In the genomic region with DNA sequence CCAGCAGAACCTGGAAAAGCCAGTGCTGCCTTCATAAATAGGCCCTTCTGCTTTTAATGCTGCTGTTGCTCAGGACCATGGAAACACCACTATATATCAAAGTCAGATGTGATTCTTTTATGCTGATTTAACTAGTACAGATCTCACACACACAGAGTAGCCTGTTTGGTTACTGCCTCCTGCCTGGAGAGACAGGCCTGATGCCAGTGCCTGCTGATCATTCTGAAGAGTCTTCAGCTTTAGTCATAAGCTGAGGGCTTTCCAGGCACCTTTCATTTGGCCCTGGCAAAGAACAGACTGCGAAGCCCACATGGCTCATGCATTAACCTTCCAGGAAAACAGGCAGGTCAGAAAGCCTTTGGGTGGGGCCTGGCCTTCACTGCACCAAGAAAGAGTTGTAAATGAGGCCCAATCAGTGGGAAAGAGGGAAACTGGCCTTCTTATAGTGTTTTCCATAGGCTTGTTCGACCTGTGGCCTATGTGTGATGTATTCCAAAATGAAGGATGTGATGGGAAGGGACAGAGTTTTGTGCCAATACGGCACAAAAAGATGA, we compare ENCODE assay signal across 22 cellular contexts.
A peak's percentile ranks its signal among the peaks of the same experiment; 100 is the strongest.
DNase-seq lines count a peak whose midpoint lies in the region; ATAC-seq and TF ChIP-seq lines count a peak whose summit lies in the region.
"Had no signal": no experiment of that assay in that cellular context is flagged by ENCODE, and none has a peak within 500 bp of the region (broad histone marks: within the 10 kb centered on the region; RNA-seq: fewer than 3 reads in every experiment).

No MANE protein-coding gene starts in this region.

- H3K4me1 ChIP-seq in SK-N-SH (ENCODE audit: control insufficient read depth in 1 of 2, insufficient read depth in 2 of 2, low read depth in 1 of 2, low read length in 1 of 2) = peaks cover 13 to 34% of the 10 kb centered on the region in 2 experiments; a peak in 3 of 4 replicates
- H3K4me1 ChIP-seq: Peyer's patch, tibial artery had no signal

- TF ChIP-seq RAD21 in SK-N-SH (IDR thresholded peaks at IDR 0.05; ENCODE audit: low read length) = no peak

- 0 out of 4 replicates have a peak, but pooled peaks of 1 of the 2 experiments have one; percentile 9 for TF ChIP-seq EP300 in SK-N-SH (IDR thresholded peaks at IDR 0.05; ENCODE audit: borderline replicate concordance in 1 of 2, low read depth in 1 of 2, low read length in 1 of 2)

- CTCF ChIA-PET in SK-N-SH (lab: Yijun Ruan, JAX) = interaction anchor here (0.7 kb wide), 1 partner anchor 22 kb away, joined by 3 read pairs; no protein-coding TSS in a partner anchor

- peak overlapping the region; percentile 84 for H3K27ac Mint-ChIP-seq in nephron progenitor cell
- H3K27ac Mint-ChIP-seq: activated CD8-positive, alpha-beta T cell treated with anti-CD3 and anti-CD28 coated beads for 36 hours; CD8-positive, alpha-beta memory T cell; memory B cell; naive thymus-derived CD8-positive, alpha-beta T cell; stimulated activated naive CD8-positive, alpha-beta T cell treated with anti-CD3 and anti-CD28 coated beads, Interleukin-15, Interleukin-2, amounts not matched to agents 100 ng/mL and 50 ng/mL, for 24 hours; WTC11 had no signal

- 75% methylated on average over 3 of the region's 3 CpGs for WGBS in SK-N-SH (ENCODE audit: low lambda C conversion rate)

- no peaks in the 10 kb centered on the region for H3K9me3 ChIP-seq in SK-N-SH
- H3K9me3 ChIP-seq: Peyer's patch, tibial artery had no signal

- POLR2A ChIA-PET in SK-N-SH (lab: Yijun Ruan, JAX) = no interaction called here

- H3K4me2 ChIP-seq in SK-N-SH = no peak overlapping the region
- H3K4me2 ChIP-seq: KMS-11 had no signal

- H3K27ac ChIP-seq in SK-N-SH (ENCODE audit: low read depth in 2 of 2, low read length in 1 of 2) = no peak overlapping the region
- H3K27ac ChIP-seq: KMS-11, Peyer's patch, tibial artery had no signal

- H3K9me2 ChIP-seq in SK-N-SH = no peaks in the 10 kb centered on the region

- peaks cover 35% of the 10 kb centered on the region for H3K9me3 Mint-ChIP-seq in nephron progenitor cell
- H3K9me3 Mint-ChIP-seq: activated CD8-positive, alpha-beta T cell treated with anti-CD3 and anti-CD28 coated beads for 36 hours; CD8-positive, alpha-beta memory T cell had no signal

- no peaks in the 10 kb centered on the region for H3K27me3 ChIP-seq in SK-N-SH (ENCODE audit: insufficient read depth)
- H3K27me3 ChIP-seq: Peyer's patch, tibial artery had no signal

- no peak overlapping the region for H3K4me3 Mint-ChIP-seq in nephron progenitor cell
- H3K4me3 Mint-ChIP-seq: activated CD8-positive, alpha-beta T cell treated with anti-CD3 and anti-CD28 coated beads for 36 hours; CD8-positive, alpha-beta memory T cell; memory B cell; naive thymus-derived CD8-positive, alpha-beta T cell; stimulated activated naive CD8-positive, alpha-beta T cell treated with anti-CD3 and anti-CD28 coated beads, Interleukin-15, Interleukin-2, amounts not matched to agents 100 ng/mL and 50 ng/mL, for 24 hours; WTC11 had no signal

- no peaks in the 10 kb centered on the region for H4K20me1 ChIP-seq in SK-N-SH (ENCODE audit: insufficient read depth)

- no peak overlapping the region for H3K4me3 ChIP-seq in SK-N-SH (ENCODE audit: low read depth in 2 of 2, low read length in 1 of 2)
- H3K4me3 ChIP-seq: Peyer's patch, tibial artery had no signal

- DNase-seq in GM04504 (ENCODE audit: low read depth) (peak; percentile 32), SK-N-SH (no peak), fibroblast of gingiva (ENCODE audit: low read depth) (peak; percentile 64), nephron progenitor cell (no peak), NCI-H187 treated with DMSO at 0.1 percent for 48 hours (lab: John Stamatoyannopoulos, UW) (no peak)
- no peak for DNase-seq in stimulated activated naive CD4-positive, alpha-beta T cell (lab: John Stamatoyannopoulos, UW)
- DNase-seq: activated CD8-positive, alpha-beta T cell treated with anti-CD3 and anti-CD28 coated beads for 36 hours; CD8-positive, alpha-beta memory T cell; DMS53; foreskin melanocyte; naive thymus-derived CD8-positive, alpha-beta T cell; NCI-H1930; Peyer's patch; posterior cingulate gyrus; stimulated activated CD4-positive, alpha-beta T cell treated with anti-CD3 and anti-CD28 coated beads, Interleukin-1b, Interleukin-23, amount 100 ng/mL, for 48 hours; T-helper 9 cell; tibial artery had no signal

- peaks cover 6% of the 10 kb centered on the region for H3F3A ChIP-seq in SK-N-SH (replicated peaks; ENCODE audit: insufficient read depth)

- H3K36me3 Mint-ChIP-seq in nephron progenitor cell (ENCODE audit: low read depth) = peaks cover 20% of the 10 kb centered on the region
- H3K36me3 Mint-ChIP-seq: CD8-positive, alpha-beta memory T cell; memory B cell; naive thymus-derived CD8-positive, alpha-beta T cell had no signal

- peaks cover 12 to 59% of the 10 kb centered on the region in 2 experiments for H3K36me3 ChIP-seq in SK-N-SH (replicated peaks in 1 of 2; ENCODE audit: control insufficient read depth in 1 of 2, insufficient read depth in 2 of 2, low read length in 1 of 2)
- H3K36me3 ChIP-seq: Peyer's patch, tibial artery had no signal

- peaks cover 43% of the 10 kb centered on the region for H3K4me1 Mint-ChIP-seq in nephron progenitor cell
- H3K4me1 Mint-ChIP-seq: CD8-positive, alpha-beta memory T cell; memory B cell; naive thymus-derived CD8-positive, alpha-beta T cell had no signal

- no peaks in the 10 kb centered on the region for H3K79me2 ChIP-seq in SK-N-SH (ENCODE audit: insufficient read depth)

- no peak for ATAC-seq in GM18517 (IDR thresholded peaks at IDR 0.05; ENCODE audit: unreplicated experiment)
- ATAC-seq: activated CD8-positive, alpha-beta T cell treated with anti-CD3 and anti-CD28 coated beads for 36 hours; naive thymus-derived CD8-positive, alpha-beta T cell; WTC11 had no signal

- H3K9ac ChIP-seq in SK-N-SH = no peak overlapping the region
- H3K9ac ChIP-seq: KMS-11 had no signal

- H2AFZ ChIP-seq in SK-N-SH (ENCODE audit: low read depth) = no peak overlapping the region

- H3K27me3 Mint-ChIP-seq in nephron progenitor cell (ENCODE audit: low read depth, poor library complexity) = no peaks in the 10 kb centered on the region

- TF ChIP-seq CTCF in SK-N-SH (IDR thresholded peaks at IDR 0.05) (no peak), nephron progenitor cell (IDR thresholded peaks at IDR 0.05) (no peak)

TF ChIP-seq in SK-N-SH, 30 proteins besides CTCF, POLR2A, EP300 and RAD21:
- no peak for TF ChIP-seq JUND (IDR thresholded peaks at IDR 0.05)
- TF ChIP-seq TCF12 (IDR thresholded peaks at IDR 0.05) = peak; percentile 67
- no peak for TF ChIP-seq EZH2phosphoT487 (IDR thresholded peaks at IDR 0.05; ENCODE audit: borderline replicate concordance, low read depth)
- no peak for TF ChIP-seq FOXM1 (IDR thresholded peaks at IDR 0.05; ENCODE audit: low read depth)
- peak; percentile 13; the same call in 1 of the 2 replicates for TF ChIP-seq NFIC (IDR thresholded peaks at IDR 0.05; ENCODE audit: borderline replicate concordance)
- TF ChIP-seq TEAD4 (IDR thresholded peaks at IDR 0.05; ENCODE audit: borderline replicate concordance, insufficient read depth) = 0 out of 2 replicates have a peak, but pooled peaks have one; percentile 16
- peak; percentile 58 for TF ChIP-seq PBX3 (IDR thresholded peaks at IDR 0.05)

Comparison
In these comparisons a context has a peak if more than half of its experiments do, and no peak if none do; other contexts are left out.
1. DNase-seq: peak in GM04504 (single experiment) and fibroblast of gingiva (single experiment); none in SK-N-SH (single experiment), nephron progenitor cell (single experiment), NCI-H187 treated with DMSO at 0.1 percent for 48 hours (single experiment) and stimulated activated naive CD4-positive, alpha-beta T cell (0 of 6).